In the genomic region with DNA sequence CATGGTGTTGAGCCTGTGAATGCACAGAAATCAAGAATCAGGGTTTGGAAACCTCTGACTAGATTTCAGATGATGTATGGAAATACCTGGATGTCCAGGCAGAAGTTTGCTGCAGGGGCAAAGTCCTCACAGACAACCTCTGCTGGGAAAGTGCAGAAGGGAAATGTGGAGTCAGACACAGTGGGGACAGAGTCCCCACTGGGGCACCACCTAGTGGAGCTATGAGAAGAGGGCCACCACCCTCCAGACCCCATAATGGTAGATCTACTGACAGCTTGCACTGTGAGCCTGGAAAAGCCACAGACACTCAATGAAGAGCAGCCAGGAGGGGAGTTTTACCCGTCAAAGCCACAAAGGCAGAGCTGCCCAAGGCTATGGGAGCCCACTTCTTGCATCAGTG, we compare ENCODE assay signal across 14 cellular contexts.
"Had no signal": no experiment of that assay in that cellular context is flagged by ENCODE, and none has a peak within 500 bp of the region (broad histone marks: within the 10 kb centered on the region; RNA-seq: fewer than 3 reads in every experiment).

No MANE protein-coding gene starts in this region.

- H3K27ac ChIP-seq: pancreas, thoracic aorta, WERI-Rb-1 had no signal

- H3K4me1 Mint-ChIP-seq: naive thymus-derived CD4-positive, alpha-beta T cell; stimulated activated effector memory CD8-positive, alpha-beta T cell treated with anti-CD3 and anti-CD28 coated beads, Interleukin-12 subunit alpha, Interleukin-12 subunit beta, amount 100 ng/mL, for 72 hours had no signal

- DNase-seq: activated CD4-positive, alpha-beta T cell treated with anti-CD3 and anti-CD28 coated beads, Interleukin-2, amount 50 U/mL, for 48 hours; activated naive CD4-positive, alpha-beta T cell treated with anti-CD3 and anti-CD28 coated beads, Interleukin-2, amount 50 U/mL, for 16 hours; activated T-cell treated with anti-CD3 and anti-CD28 coated beads, Interleukin-2, amount 50 U/mL, for 24 hours; islet precursor cell; mucosa of descending colon; naive thymus-derived CD4-positive, alpha-beta T cell; pancreas; stimulated activated CD4-positive, alpha-beta T cell treated with anti-CD3 and anti-CD28 coated beads, Interleukin-12 subunit alpha, Interleukin-12 subunit beta, amount 100 ng/mL, for 4 hours; stimulated activated CD4-positive, alpha-beta T cell treated with anti-CD3 and anti-CD28 coated beads, Interleukin-2, amount 100 ng/mL, for 24 hours; WERI-Rb-1 had no signal

- H3K4me3 Mint-ChIP-seq: activated T-cell treated with anti-CD3 and anti-CD28 coated beads, Interleukin-2, amount 50 U/mL, for 24 hours; naive thymus-derived CD4-positive, alpha-beta T cell; stimulated activated effector memory CD8-positive, alpha-beta T cell treated with anti-CD3 and anti-CD28 coated beads, Interleukin-12 subunit alpha, Interleukin-12 subunit beta, amount 100 ng/mL, for 72 hours had no signal

- H3K27me3 ChIP-seq: pancreas had no signal

- ATAC-seq: left lobe of liver; mucosa of descending colon; naive thymus-derived CD4-positive, alpha-beta T cell; pancreas; stimulated activated effector memory CD8-positive, alpha-beta T cell treated with anti-CD3 and anti-CD28 coated beads, Interleukin-12 subunit alpha, Interleukin-12 subunit beta, amount 100 ng/mL, for 72 hours had no signal

- H3K9me3 ChIP-seq: mucosa of descending colon, pancreas, thoracic aorta had no signal

- H3K36me3 Mint-ChIP-seq: naive thymus-derived CD4-positive, alpha-beta T cell; stimulated activated effector memory CD8-positive, alpha-beta T cell treated with anti-CD3 and anti-CD28 coated beads, Interleukin-12 subunit alpha, Interleukin-12 subunit beta, amount 100 ng/mL, for 72 hours had no signal

- H3K4me3 ChIP-seq: mucosa of descending colon, pancreas, thoracic aorta had no signal

- H3K27ac Mint-ChIP-seq: activated T-cell treated with anti-CD3 and anti-CD28 coated beads, Interleukin-2, amount 50 U/mL, for 24 hours; naive thymus-derived CD4-positive, alpha-beta T cell; stimulated activated effector memory CD8-positive, alpha-beta T cell treated with anti-CD3 and anti-CD28 coated beads, Interleukin-12 subunit alpha, Interleukin-12 subunit beta, amount 100 ng/mL, for 72 hours had no signal

- H3K36me3 ChIP-seq: pancreas, thoracic aorta, WERI-Rb-1 had no signal

- H3K4me1 ChIP-seq: pancreas had no signal

- FAIRE-seq: astrocyte, pancreas had no signal

- H3K9me3 Mint-ChIP-seq: activated T-cell treated with anti-CD3 and anti-CD28 coated beads, Interleukin-2, amount 50 U/mL, for 24 hours; stimulated activated effector memory CD8-positive, alpha-beta T cell treated with anti-CD3 and anti-CD28 coated beads, Interleukin-12 subunit alpha, Interleukin-12 subunit beta, amount 100 ng/mL, for 72 hours had no signal
